In the genomic region with DNA sequence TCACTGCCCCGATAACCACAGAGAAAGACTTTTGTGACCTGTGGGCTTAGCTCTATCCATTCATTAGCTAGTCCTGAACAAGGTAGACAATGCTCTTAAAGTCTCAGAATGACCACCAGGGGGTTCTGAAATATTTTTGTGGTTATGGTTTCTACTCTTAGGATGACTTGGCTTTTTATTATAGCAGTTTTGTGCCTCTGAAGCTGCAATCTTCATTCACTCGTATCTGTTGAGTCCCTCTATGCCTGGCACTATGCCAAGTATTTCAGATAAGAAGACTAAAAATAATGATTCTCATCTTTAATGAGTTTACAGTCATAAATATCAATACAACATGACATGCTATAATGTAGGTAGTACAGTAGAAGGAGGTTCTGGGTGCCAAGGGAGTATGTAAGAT, we compare ENCODE assay signal across 9 cellular contexts.
DNase-seq lines count a peak whose midpoint lies in the region; ATAC-seq and TF ChIP-seq lines count a peak whose summit lies in the region.
"Had no signal": no experiment of that assay in that cellular context is flagged by ENCODE, and none has a peak within 500 bp of the region (broad histone marks: within the 10 kb centered on the region; RNA-seq: fewer than 3 reads in every experiment).

No MANE protein-coding gene starts in this region.

- no peaks in the 10 kb centered on the region for H3K4me1 Mint-ChIP-seq in stimulated activated naive B cell treated with anti-CD40 and anti-IgM and Interleukin-4, amounts not matched to agents 10 μg/mL and 1 μg/mL and 100 μg/mL, for 72 hours

- H3K27me3 ChIP-seq in BE2C = peaks cover 4% of the 10 kb centered on the region
- H3K27me3 ChIP-seq: neutrophil had no signal

- no peaks in the 10 kb centered on the region for H3K4me1 ChIP-seq in BE2C
- H3K4me1 ChIP-seq in OCI-LY7 (ENCODE audit: insufficient read depth, low read length, poor library complexity, severe bottlenecking) = no peaks in the 10 kb centered on the region

- no peaks in the 10 kb centered on the region for H3K79me2 ChIP-seq in OCI-LY7 (ENCODE audit: insufficient read depth, low read depth, low read length)

- H3K9me3 ChIP-seq in BE2C (no peaks in the 10 kb centered on the region), OCI-LY7 (ENCODE audit: low read length) (no peaks in the 10 kb centered on the region)
- H3K9me3 ChIP-seq: neutrophil had no signal

- no peak overlapping the region for H3K27ac ChIP-seq in OCI-LY7 (ENCODE audit: low read depth, low read length, poor library complexity, severe bottlenecking)
- H3K27ac ChIP-seq: neutrophil had no signal

- no peak overlapping the region for H3K4me3 Mint-ChIP-seq in stimulated activated naive B cell treated with anti-CD40 and anti-IgM and Interleukin-4, amounts not matched to agents 10 μg/mL and 1 μg/mL and 100 μg/mL, for 72 hours

- peak; percentile 41 for TF ChIP-seq CTCF in BE2C (IDR thresholded peaks at IDR 0.05; ENCODE audit: low read depth, low read length)
- TF ChIP-seq CTCF in OCI-LY7 (conservative IDR thresholded peaks at IDR 0.05; ENCODE audit: low read length) = peak; percentile 56

- H3K9me2 ChIP-seq in OCI-LY7 (ENCODE audit: insufficient read depth, low read length) = no peaks in the 10 kb centered on the region

- H4K20me1 ChIP-seq in OCI-LY7 (ENCODE audit: insufficient read depth, low read length) = no peaks in the 10 kb centered on the region

- DNase-seq in BE2C (no peak), OCI-LY7 (ENCODE audit: low spot score) (peak; percentile 3), NCI-H1930 (lab: John Stamatoyannopoulos, UW) (no peak)
- DNase-seq in stimulated activated naive B cell treated with anti-CD40 and anti-IgM and Interleukin-4, amounts not matched to agents 10 μg/mL and 1 μg/mL and 100 μg/mL, for 72 hours = no peak
- DNase-seq in activated naive CD4-positive, alpha-beta T cell (lab: John Stamatoyannopoulos, UW) = no peak
- DNase-seq in stimulated activated CD4-positive, alpha-beta T cell treated with anti-CD3 and anti-CD28 coated beads, Interleukin-15, amount 100 ng/mL, for 24 hours = no peak

- no peak overlapping the region for H3K27ac Mint-ChIP-seq in stimulated activated naive B cell treated with anti-CD40 and anti-IgM and Interleukin-4, amounts not matched to agents 10 μg/mL and 1 μg/mL and 100 μg/mL, for 72 hours

- H3K36me3 ChIP-seq in BE2C = no peaks in the 10 kb centered on the region
- H3K36me3 ChIP-seq in OCI-LY7 (ENCODE audit: insufficient read depth, low read length) = no peaks in the 10 kb centered on the region
- H3K36me3 ChIP-seq: neutrophil had no signal

- no peak overlapping the region for H2AFZ ChIP-seq in OCI-LY7 (ENCODE audit: low read length)

- CTCF ChIA-PET in OCI-LY7 (lab: Charles Lee; ENCODE audit: unreplicated experiment) = no interaction called here

- no TSS peak for BruUV-seq in OCI-LY7 (replicated peaks; lab: Mats Ljungman, UMichigan)

- no peak overlapping the region for H3K4me2 ChIP-seq in OCI-LY7 (ENCODE audit: low read length)

- no peaks in the 10 kb centered on the region for H3K27me3 Mint-ChIP-seq in stimulated activated naive B cell treated with anti-CD40 and anti-IgM and Interleukin-4, amounts not matched to agents 10 μg/mL and 1 μg/mL and 100 μg/mL, for 72 hours

- POLR2A ChIA-PET in OCI-LY7 (lab: Charles Lee) = no interaction called here

- no peaks in the 10 kb centered on the region for H3K9me3 Mint-ChIP-seq in stimulated activated naive B cell treated with anti-CD40 and anti-IgM and Interleukin-4, amounts not matched to agents 10 μg/mL and 1 μg/mL and 100 μg/mL, for 72 hours

- no peaks in the 10 kb centered on the region for H3K36me3 Mint-ChIP-seq in stimulated activated naive B cell treated with anti-CD40 and anti-IgM and Interleukin-4, amounts not matched to agents 10 μg/mL and 1 μg/mL and 100 μg/mL, for 72 hours

- peak; percentile 95 for ATAC-seq in GM19035 (IDR thresholded peaks at IDR 0.05; ENCODE audit: unreplicated experiment)
- peak; percentile 99 for ATAC-seq in HG03060 (IDR thresholded peaks at IDR 0.05; ENCODE audit: low read depth, unreplicated experiment)
- peak; percentile 54 to 73 for ATAC-seq in stimulated activated naive B cell treated with anti-CD40 and anti-IgM and Interleukin-4, amounts not matched to agents 10 μg/mL and 1 μg/mL and 100 μg/mL, for 72 hours (replicated peaks)

- intact Hi-C loops in OCI-LY7 (cut with micrococcal nuclease; ENCODE audit: unreplicated experiment) = no loop called here

- H3K4me3 ChIP-seq in BE2C (ENCODE audit: low read depth, low read length) (no peak overlapping the region), OCI-LY7 (ENCODE audit: low read depth, low read length, poor library complexity, severe bottlenecking) (no peak overlapping the region)
